ENCODE assay signal across 8 cellular contexts in the genomic region with DNA sequence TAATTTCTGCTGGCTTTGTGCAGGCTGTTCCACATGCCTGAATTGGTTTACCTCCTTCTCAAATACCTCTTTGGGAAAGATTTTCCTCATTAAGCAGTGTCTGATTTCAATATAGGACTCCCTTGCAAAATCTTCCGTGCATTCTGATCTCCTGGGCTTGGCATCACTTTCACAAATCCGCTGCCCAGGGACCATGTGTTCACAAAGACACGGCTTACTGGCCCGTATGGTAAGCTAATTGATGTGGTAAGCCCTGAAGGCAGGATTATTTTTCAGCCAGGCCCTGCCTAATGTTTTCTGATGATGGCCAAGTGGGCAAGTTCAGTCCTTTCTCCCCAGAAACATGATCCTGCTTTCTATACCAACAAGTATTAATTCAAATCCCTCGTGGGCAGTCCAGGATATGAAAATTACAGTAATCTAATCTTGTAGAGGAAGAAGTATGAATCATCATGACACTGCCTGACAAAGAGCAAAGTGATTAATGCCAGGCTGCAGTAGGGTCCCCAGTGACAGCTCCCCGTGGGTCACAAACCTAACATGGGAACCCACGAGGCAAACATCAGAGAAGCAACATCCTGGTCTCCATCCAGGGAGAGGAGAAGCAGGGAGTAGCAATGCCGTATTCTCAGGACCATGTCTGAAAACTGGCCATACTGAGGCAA. TPM values are rescaled to one million over a fixed set of nuclear protein-coding genes. Genes with fewer than 3 reads are reported as not detected.
DNase-seq lines count a peak whose midpoint lies in the region; ATAC-seq, FAIRE-seq and TF ChIP-seq lines count a peak whose summit lies in the region.

No MANE protein-coding gene starts in this region.

- H3K4me3 Mint-ChIP-seq in astrocyte (ENCODE audit: unreplicated experiment), result no peak overlapping the region

- H3K4me1 Mint-ChIP-seq in astrocyte (ENCODE audit: low read depth, unreplicated experiment), result peaks cover 60% of the 10 kb centered on the region

- H3K4me1 ChIP-seq in astrocyte (ENCODE audit: insufficient read depth, low read length), result peaks cover 60% of the 10 kb centered on the region
- peaks cover 41% of the 10 kb centered on the region for H3K4me1 ChIP-seq in mucosa of descending colon (ENCODE audit: low read depth)

- peaks cover 48% of the 10 kb centered on the region for H4K20me1 ChIP-seq in astrocyte (ENCODE audit: insufficient read depth, low read length)

- TF ChIP-seq CTCF in astrocyte (IDR thresholded peaks at IDR 0.05; ENCODE audit: insufficient read depth, low read depth, low read length) (no peak), mucosa of descending colon (IDR thresholded peaks at IDR 0.05) (no peak)

- H3K27ac ChIP-seq in astrocyte (ENCODE audit: low read depth, low read length), result peak overlapping the region; percentile 28

- H3K9me3 Mint-ChIP-seq in astrocyte (ENCODE audit: unreplicated experiment), result peaks cover 2% of the 10 kb centered on the region

- H3K27me3 ChIP-seq in astrocyte (ENCODE audit: insufficient read depth, low read length), result no peaks in the 10 kb centered on the region

- H3K27ac Mint-ChIP-seq in astrocyte (ENCODE audit: unreplicated experiment), result no peak overlapping the region

- FAIRE-seq in astrocyte (lab: Jason Lieb, UNC), result no peak

- peaks cover 37% of the 10 kb centered on the region for H3K79me2 ChIP-seq in astrocyte (ENCODE audit: insufficient read depth, low read length)

- H3K4me3 ChIP-seq in astrocyte (ENCODE audit: insufficient read depth, low read depth, low read length), result no peak overlapping the region
- H3K4me3 ChIP-seq in mucosa of descending colon, result no peak overlapping the region

- H3K27me3 Mint-ChIP-seq in astrocyte (ENCODE audit: low read depth, unreplicated experiment), result no peaks in the 10 kb centered on the region

- H3K9me3 ChIP-seq in astrocyte (ENCODE audit: insufficient read depth, low read depth, low read length), result no peaks in the 10 kb centered on the region
- no peaks in the 10 kb centered on the region for H3K9me3 ChIP-seq in mucosa of descending colon

- no peak overlapping the region for H2AFZ ChIP-seq in astrocyte (ENCODE audit: low read depth, low read length)

- peak overlapping the region; percentile 50 for H3K4me2 ChIP-seq in astrocyte (ENCODE audit: low read length)

- ATAC-seq in mucosa of descending colon (peak; percentile 32), GM21447 (IDR thresholded peaks at IDR 0.05; ENCODE audit: unreplicated experiment) (no peak)

- DNase-seq in COLO668 (lab: John Stamatoyannopoulos, UW; ENCODE audit: unreplicated experiment) (peak; percentile 10), NCI-H1436 treated with DMSO at 0.1 percent for 48 hours (lab: John Stamatoyannopoulos, UW) (peak; percentile 86), astrocyte (ENCODE audit: low read depth) (peak; percentile 68), mucosa of descending colon (no peak), NCI-H345 (lab: John Stamatoyannopoulos, UW) (no peak), iPS-NIHi11 (ENCODE audit: low spot score) (no peak)
- no peak for DNase-seq in activated CD8-positive, alpha-beta memory T cell treated with anti-CD3 and anti-CD28 coated beads, Interleukin-2, amount 50 U/mL, for 48 hours

- H3K36me3 ChIP-seq in astrocyte (ENCODE audit: insufficient read depth, low read length) (peaks cover 2% of the 10 kb centered on the region), mucosa of descending colon (ENCODE audit: low read depth) (no peaks in the 10 kb centered on the region)

- H3K9ac ChIP-seq in astrocyte (ENCODE audit: low read length), result peak overlapping the region; percentile 14

- peaks cover 12% of the 10 kb centered on the region for H3K36me3 Mint-ChIP-seq in astrocyte (ENCODE audit: low read depth, unreplicated experiment)

- intact Hi-C loops in mucosa of descending colon (cut with DNase I, micrococcal nuclease), result loop anchor here in 1 of 2 donors (10.0 kb wide), 1 partner anchor 88 kb away; no protein-coding TSS in a partner anchor

RNA-seq across cellular contexts. Expression of gene SVIL, which starts 11.6 kb away (rescaled TPM):
- 70.4 and 73.3 TPM in 2 replicates for total RNA-seq in astrocyte
- total RNA-seq in mucosa of descending colon, result 1,000 to 10,000 TPM in 1 of 3 donors, 10 to 100 TPM in 2; 67.6 to 1,278 (median 86.0) TPM

Comparison
In these comparisons a context has a peak if more than half of its experiments do, and no peak if none do; other contexts are left out.
1. DNase-seq: peak in COLO668 (single experiment), NCI-H1436 treated with DMSO at 0.1 percent for 48 hours (single experiment) and astrocyte (single experiment); none in mucosa of descending colon (0 of 3), NCI-H345 (single experiment), iPS-NIHi11 (single experiment) and activated CD8-positive, alpha-beta memory T cell treated with anti-CD3 and anti-CD28 coated beads, Interleukin-2, amount 50 U/mL, for 48 hours (single experiment).